ENCODE assay signal across 8 cellular contexts in genomic region chr5:131263648-131264452, GRCh38.
A peak's percentile ranks its signal among the peaks of the same experiment; 100 is the strongest.
DNase-seq lines count a peak whose midpoint lies in the region; ATAC-seq lines count a peak whose summit lies in the region.

Gene CDC42SE2, plus strand, starts transcription at chr5:131264053. Its CDS starts 95,441 bp downstream, at chr5:131359494.

- H3K4me3 ChIP-seq in iPS-18c (ENCODE audit: insufficient read depth, low read depth, low read length) (peak within 1 kb of the TSS; percentile 83), skin epidermis (peak within 1 kb of the TSS; percentile 60 to 95 (median 79))

- peak; percentile 71 to 84 for DNase-seq in NCI-H2081 (lab: John Stamatoyannopoulos, UW)
- no peak for DNase-seq in NCI-H2081 treated with DMSO at 0.1 percent for 48 hours (lab: John Stamatoyannopoulos, UW)
- peak; percentile 56 for DNase-seq in NCI-H2107 (lab: John Stamatoyannopoulos, UW)
- DNase-seq in UCSD-AML1 (lab: John Stamatoyannopoulos, UW; ENCODE audit: unreplicated experiment): peak; percentile 93
- peak; percentile 79 to 92 for DNase-seq in T47D (ENCODE audit: low read depth in 1 of 2, low spot score in 1 of 2)

- peak; percentile 75 for ATAC-seq in HG02943 (IDR thresholded peaks at IDR 0.05; ENCODE audit: low read depth, unreplicated experiment)

- no peaks in the 10 kb centered on the region for H3K9me3 ChIP-seq in iPS-18c (ENCODE audit: control insufficient read depth, insufficient read depth, low read length)

- in situ Hi-C loops in T47D (cut with HindIII; ENCODE audit: low pct_unique_long_range_greater_than_20kb, low sequenced_read_pairs): no loop called here

- H3K27ac ChIP-seq in skin epidermis: peak within 1 kb of the TSS; percentile 86 to 99 (median 93)
